11 cellular contexts compared by ENCODE assay signal in genomic region chr2:11945139-11946126, GRCh38.
DNase-seq lines count a peak whose midpoint lies in the region; ATAC-seq and TF ChIP-seq lines count a peak whose summit lies in the region.
"Had no signal": no experiment of that assay in that cellular context is flagged by ENCODE, and none has a peak within 500 bp of the region (broad histone marks: within the 10 kb centered on the region; RNA-seq: fewer than 3 reads in every experiment).

No MANE protein-coding gene starts in this region.

- no peak overlapping the region for H3K4me3 ChIP-seq in GM12864 (ENCODE audit: low read depth, low read length)
- H3K4me3 ChIP-seq in spleen, result peak overlapping the region in 1 of 8 donors; percentile 42
- no peak overlapping the region for H3K4me3 ChIP-seq in tibial artery

- H3K27ac ChIP-seq in spleen (peak overlapping the region in 4 of 8 donors; percentile 56 to 73 (median 58)), tibial artery (no peak overlapping the region)

- H3K36me3 ChIP-seq in spleen (no peaks in the 10 kb centered on the region), tibial artery (no peaks in the 10 kb centered on the region)

- no peaks in the 10 kb centered on the region for H3K36me3 Mint-ChIP-seq in activated naive CD8-positive, alpha-beta T cell treated with anti-CD3 and anti-CD28 coated beads, Interleukin-2, amount 50 U/mL, for 24 hours (ENCODE audit: low read depth)

- H3K27me3 ChIP-seq in spleen (replicated peaks in 1 of 7) (no peaks in the 10 kb centered on the region), tibial artery (no peaks in the 10 kb centered on the region)

- no peak overlapping the region for H3K27ac Mint-ChIP-seq in activated naive CD8-positive, alpha-beta T cell treated with anti-CD3 and anti-CD28 coated beads, Interleukin-2, amount 50 U/mL, for 24 hours
- H3K27ac Mint-ChIP-seq: nephron had no signal

- ATAC-seq in GM21390 (IDR thresholded peaks at IDR 0.05; ENCODE audit: unreplicated experiment) (peak; percentile 92), HG03457 (IDR thresholded peaks at IDR 0.05; ENCODE audit: unreplicated experiment) (peak; percentile 89)
- no peak for ATAC-seq in activated naive CD8-positive, alpha-beta T cell treated with anti-CD3 and anti-CD28 coated beads, Interleukin-2, amount 50 U/mL, for 24 hours

- WGBS in spleen, 5 donors, result 24 to 48% (median 31%) methylated on average over 5 of the region's 5 CpGs

- H3K4me3 Mint-ChIP-seq in activated naive CD8-positive, alpha-beta T cell treated with anti-CD3 and anti-CD28 coated beads, Interleukin-2, amount 50 U/mL, for 24 hours, result peak overlapping the region; percentile 32
- H3K4me3 Mint-ChIP-seq: nephron had no signal

- H3K27me3 Mint-ChIP-seq in activated naive CD8-positive, alpha-beta T cell treated with anti-CD3 and anti-CD28 coated beads, Interleukin-2, amount 50 U/mL, for 24 hours, result no peaks in the 10 kb centered on the region

- H3K9me3 ChIP-seq in spleen (no peaks in the 10 kb centered on the region), tibial artery (no peaks in the 10 kb centered on the region)

- H3K4me1 Mint-ChIP-seq in activated naive CD8-positive, alpha-beta T cell treated with anti-CD3 and anti-CD28 coated beads, Interleukin-2, amount 50 U/mL, for 24 hours, result peaks cover 19% of the 10 kb centered on the region
- H3K4me1 Mint-ChIP-seq: nephron had no signal

- no peaks in the 10 kb centered on the region for H3K9me3 Mint-ChIP-seq in activated naive CD8-positive, alpha-beta T cell treated with anti-CD3 and anti-CD28 coated beads, Interleukin-2, amount 50 U/mL, for 24 hours

- no peak for TF ChIP-seq POLR2A in spleen (IDR thresholded peaks at IDR 0.05)

- peak; percentile 43 for DNase-seq in GM12864 (ENCODE audit: low read depth)
- no peak for DNase-seq in activated naive CD8-positive, alpha-beta T cell treated with anti-CD3 and anti-CD28 coated beads, Interleukin-2, amount 50 U/mL, for 24 hours
- DNase-seq in spleen, result no peak
- no peak for DNase-seq in tibial artery
- no peak for DNase-seq in NCI-H2107 treated with DMSO at 0.1 percent for 48 hours (lab: John Stamatoyannopoulos, UW; ENCODE audit: unreplicated experiment)
- no peak for DNase-seq in NCI-H1694 (lab: John Stamatoyannopoulos, UW)
- DNase-seq: cortex of kidney, Right ventricle myocardium superior had no signal

- intact Hi-C loops in spleen (cut with DNase I; ENCODE audit: low total_unique reads), result no loop called here
- intact Hi-C loops in tibial artery (cut with DNase I; ENCODE audit: low total_unique reads), result no loop called here

- H3K4me1 ChIP-seq in spleen, result peaks cover 0 to 33% (median 15%) of the 10 kb centered on the region in 6 donors
- H3K4me1 ChIP-seq in tibial artery, result no peaks in the 10 kb centered on the region

- TF ChIP-seq CTCF in GM12864 (IDR thresholded peaks at IDR 0.05; ENCODE audit: low read depth, low read length, missing control alignments) (no peak), spleen (IDR thresholded peaks at IDR 0.05 in 8 of 11, conservative IDR thresholded peaks at IDR 0.05 in 3 of 11) (no peak), tibial artery (IDR thresholded peaks at IDR 0.05) (no peak)
